In the genomic region with DNA sequence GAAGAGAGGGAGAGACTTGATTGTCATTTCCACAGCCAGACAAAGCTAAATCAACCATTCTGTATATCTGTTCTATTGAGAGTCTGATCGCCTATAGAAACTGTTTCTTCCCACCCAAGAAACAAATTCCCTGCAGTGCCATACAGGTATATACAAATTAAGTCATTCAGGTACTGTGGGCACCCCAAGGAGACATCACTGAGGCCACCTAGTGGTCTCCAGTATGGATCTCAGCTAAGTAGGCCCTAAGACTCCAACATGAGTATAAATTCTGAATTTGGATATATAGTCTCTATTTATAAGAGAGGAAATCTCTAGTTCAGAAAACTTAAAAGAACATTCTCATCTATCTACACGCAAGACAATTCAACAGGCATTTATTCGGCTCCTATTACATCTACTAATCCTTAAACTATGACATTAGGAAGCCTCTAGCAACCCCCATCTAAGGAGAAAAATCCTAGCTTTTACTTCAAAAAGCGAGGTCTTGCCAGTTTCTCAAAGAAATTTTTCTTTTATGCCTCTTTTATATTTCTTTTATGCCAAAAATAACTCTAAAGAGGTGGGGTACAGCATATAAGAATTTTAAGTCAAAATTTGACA, we compare ENCODE assay signal across 9 cellular contexts.
DNase-seq lines count a peak whose midpoint lies in the region; ATAC-seq, FAIRE-seq and TF ChIP-seq lines count a peak whose summit lies in the region.
"Had no signal": no experiment of that assay in that cellular context is flagged by ENCODE, and none has a peak within 500 bp of the region (broad histone marks: within the 10 kb centered on the region; RNA-seq: fewer than 3 reads in every experiment).

No MANE protein-coding gene starts in this region.

- no peak for ATAC-seq in HG02571 (IDR thresholded peaks at IDR 0.05; ENCODE audit: unreplicated experiment)
- no peak for ATAC-seq in HG03196 (IDR thresholded peaks at IDR 0.05; ENCODE audit: unreplicated experiment)
- no peak for ATAC-seq in GM21717 (IDR thresholded peaks at IDR 0.05; ENCODE audit: unreplicated experiment)

- 76% methylated on average over 4 of the region's 4 CpGs; no CpG with 5 or more reads in 1 of the 2 experiments for WGBS in H1 (ENCODE audit: extremely low coverage in 1 of 2, insufficient coverage in 1 of 2, insufficient read length in 1 of 2, insufficient replicate concordance in 2 of 2, low coverage in 1 of 2, low lambda C conversion rate in 2 of 2, missing lambda C conversion rate in 1 of 2), 2 experiments

- no peak overlapping the region for H3K4me3 Mint-ChIP-seq in CD4-positive, alpha-beta memory T cell
- H3K4me3 Mint-ChIP-seq: immature natural killer cell had no signal

- no peak for FAIRE-seq in H1 (lab: Jason Lieb, UNC)

- H3K4me3 ChIP-seq in CD4-positive, alpha-beta memory T cell (ENCODE audit: low read length in 2 of 2), result no peak overlapping the region
- H3K4me3 ChIP-seq in H1 (ENCODE audit: extremely low read depth in 1 of 4, insufficient read depth in 2 of 4, low read depth in 3 of 4, low read length in 4 of 4) (no peak overlapping the region), osteoblast (ENCODE audit: insufficient read depth, low read length) (no peak overlapping the region)

- TF ChIP-seq RAD21 in H1 (IDR thresholded peaks at IDR 0.05 in 1 of 2, conservative IDR thresholded peaks at IDR 0.05 in 1 of 2; ENCODE audit: low read depth in 2 of 2, low read length in 2 of 2), result peak; percentile 74 to 78

- no peak overlapping the region for H3K18ac ChIP-seq in H1 (ENCODE audit: extremely low read depth, low read length)

- H3K56ac ChIP-seq in H1 (replicated peaks; ENCODE audit: insufficient read length, low read depth, low read length), result no peak overlapping the region

- H3K79me2 ChIP-seq in H1 (ENCODE audit: control insufficient read depth in 1 of 2, insufficient read depth in 2 of 2, low read length in 2 of 2), result no peaks in the 10 kb centered on the region
- H3K79me2 ChIP-seq in osteoblast (ENCODE audit: insufficient read depth, low read length), result peaks cover 8% of the 10 kb centered on the region

- H3K36me3 Mint-ChIP-seq in CD4-positive, alpha-beta memory T cell, result peaks cover 31 to 59% of the 10 kb centered on the region in 2 donors

- H2AFZ ChIP-seq in H1 (ENCODE audit: low read length) (no peak overlapping the region), osteoblast (ENCODE audit: low read length) (no peak overlapping the region)

- no peaks in the 10 kb centered on the region for H3K27me3 Mint-ChIP-seq in CD4-positive, alpha-beta memory T cell

- H3K4me1 Mint-ChIP-seq in CD4-positive, alpha-beta memory T cell, result peaks cover 4 to 10% (median 6%) of the 10 kb centered on the region in 4 donors

- CTCF ChIA-PET in CD4-positive, alpha-beta memory T cell (lab: Charles Lee; ENCODE audit: partially characterized antibody), result interaction anchor here (0.8 to 3.0 kb wide), 15 partner anchors 10 to 228 kb away, joined by 3 to 15 read pairs (median 4); no protein-coding TSS in a partner anchor
- CTCF ChIA-PET in H1 (lab: Charles Lee; ENCODE audit: partially characterized antibody), result interaction anchor here (0.5 to 3.0 kb wide), 39 partner anchors 9 to 1096 kb away, joined by 3 to 20 read pairs (median 4); no protein-coding TSS in a partner anchor

- H3K4me2 ChIP-seq in H1 (ENCODE audit: insufficient read depth in 1 of 2, low read depth in 2 of 2, low read length in 2 of 2), result no peak overlapping the region
- no peak overlapping the region for H3K4me2 ChIP-seq in osteoblast (ENCODE audit: insufficient read depth, low read length)

- no peak overlapping the region for H3K27ac ChIP-seq in CD4-positive, alpha-beta memory T cell (ENCODE audit: low read depth, low read length)
- no peak overlapping the region for H3K27ac ChIP-seq in H1 (ENCODE audit: low read depth, low read length)
- peak overlapping the region; percentile 79 for H3K27ac ChIP-seq in osteoblast (ENCODE audit: low read depth, low read length)

- H2BK120ac ChIP-seq in H1 (replicated peaks; ENCODE audit: low read depth, low read length), result no peak overlapping the region

- no peaks in the 10 kb centered on the region for H3K4me1 ChIP-seq in CD4-positive, alpha-beta memory T cell (ENCODE audit: insufficient read depth, low read length)
- H3K4me1 ChIP-seq in H1 (replicated peaks in 1 of 4; ENCODE audit: control insufficient read depth in 3 of 4, insufficient read depth in 4 of 4, low read length in 3 of 4) (peaks cover 3 to 11% (median 5%) of the 10 kb centered on the region in 4 experiments; a peak in 5 of 7 replicates), osteoblast (ENCODE audit: insufficient read depth, low read length) (peaks cover 48% of the 10 kb centered on the region)

- H2AK5ac ChIP-seq in H1 (ENCODE audit: low read depth, low read length), result no peak overlapping the region

- H3K9me3 ChIP-seq in CD4-positive, alpha-beta memory T cell (ENCODE audit: control insufficient read depth in 1 of 2, low read length in 2 of 2), result no peaks in the 10 kb centered on the region
- H3K9me3 ChIP-seq in H1 (ENCODE audit: insufficient read depth in 2 of 2, low read depth in 1 of 2, low read length in 1 of 2) (no peaks in the 10 kb centered on the region), osteoblast (ENCODE audit: low read depth, low read length) (no peaks in the 10 kb centered on the region)

- H4K91ac ChIP-seq in H1 (replicated peaks; ENCODE audit: insufficient read length, low read length), result no peak overlapping the region

- no peak overlapping the region for H2BK20ac ChIP-seq in H1 (ENCODE audit: low read length)

- H3K27me3 ChIP-seq in CD4-positive, alpha-beta memory T cell (ENCODE audit: insufficient read depth, low read length), result no peaks in the 10 kb centered on the region
- H3K27me3 ChIP-seq in H1 (replicated peaks in 1 of 4; ENCODE audit: control insufficient read depth in 3 of 4, extremely low read depth in 1 of 4, insufficient read depth in 3 of 4, low read length in 3 of 4) (no peaks in the 10 kb centered on the region), osteoblast (ENCODE audit: insufficient read depth, low read length) (no peaks in the 10 kb centered on the region)

- peak; percentile 23 to 73 (median 71) for TF ChIP-seq CTCF in H1 (IDR thresholded peaks at IDR 0.05; ENCODE audit: control extremely low read depth in 1 of 3, insufficient read depth in 1 of 3, low read depth in 1 of 3, low read length in 3 of 3)
- TF ChIP-seq CTCF in osteoblast (IDR thresholded peaks at IDR 0.05; ENCODE audit: extremely low read depth, low read depth, low read length), result peak; percentile 71

- H3K23ac ChIP-seq in H1 (ENCODE audit: insufficient read length), result no peak overlapping the region

- POLR2A ChIA-PET in CD4-positive, alpha-beta memory T cell (lab: Charles Lee; ENCODE audit: partially characterized antibody), result no interaction called here
- POLR2A ChIA-PET in H1 (lab: Charles Lee; ENCODE audit: partially characterized antibody), result interaction anchor here (0.6 to 1.1 kb wide), 3 partner anchors 10 to 89 kb away, joined by 3 read pairs; no protein-coding TSS in a partner anchor

- no peak overlapping the region for H3K9ac ChIP-seq in H1 (replicated peaks in 1 of 4; ENCODE audit: extremely low read depth in 1 of 4, low read depth in 3 of 4, low read length in 3 of 4)

- H3K4ac ChIP-seq in H1 (replicated peaks; ENCODE audit: insufficient read length, low read depth, low read length), result no peak overlapping the region

- no peak overlapping the region for H3K27ac Mint-ChIP-seq in CD4-positive, alpha-beta memory T cell

- H4K20me1 ChIP-seq in H1 (replicated peaks in 1 of 2; ENCODE audit: control insufficient read depth in 1 of 2, insufficient read depth in 2 of 2, low read length in 2 of 2), result peaks cover 0 to 2% of the 10 kb centered on the region in 2 experiments
- peaks cover 9% of the 10 kb centered on the region for H4K20me1 ChIP-seq in osteoblast (ENCODE audit: insufficient read depth, low read length)

- H2BK5ac ChIP-seq in H1 (ENCODE audit: low read depth, low read length), result no peak overlapping the region

- TF ChIP-seq POLR2A in H1 (IDR thresholded peaks at IDR 0.05; ENCODE audit: control extremely low read depth in 1 of 2, low read depth in 2 of 2, low read length in 2 of 2), result no peak

- no peaks in the 10 kb centered on the region for H3K23me2 ChIP-seq in H1 (ENCODE audit: low read depth, low read length)

- peaks cover 39% of the 10 kb centered on the region for H3K36me3 ChIP-seq in CD4-positive, alpha-beta memory T cell (ENCODE audit: insufficient read depth, low read length)
- H3K36me3 ChIP-seq in H1 (ENCODE audit: control insufficient read depth in 2 of 4, insufficient read depth in 4 of 4, low read length in 3 of 4) (peaks cover 3 to 10% (median 5%) of the 10 kb centered on the region in 4 experiments; a peak in 3 of 8 replicates), osteoblast (ENCODE audit: insufficient read depth, low read length) (peaks cover 29% of the 10 kb centered on the region)

- H3K14ac ChIP-seq in H1 (ENCODE audit: insufficient read length), result no peak overlapping the region

- H2BK15ac ChIP-seq in H1 (ENCODE audit: low read length), result no peak overlapping the region

- H4K8ac ChIP-seq in H1 (ENCODE audit: extremely low read depth, insufficient read depth, low read length), result no peak overlapping the region

- no peaks in the 10 kb centered on the region for H3K9me3 Mint-ChIP-seq in CD4-positive, alpha-beta memory T cell
- H3K9me3 Mint-ChIP-seq: immature natural killer cell had no signal

- TF ChIP-seq EP300 in H1 (IDR thresholded peaks at IDR 0.05; ENCODE audit: borderline replicate concordance in 1 of 2, low read depth in 2 of 2, low read length in 2 of 2), result no peak

- DNase-seq in CD4-positive, alpha-beta memory T cell, result peak in 4 of 5 donors; percentile 22 to 32 (median 27)
- peak; percentile 19 for DNase-seq in H4 (ENCODE audit: low spot score)
- peak; percentile 11 to 12 for DNase-seq in SHP77 (lab: John Stamatoyannopoulos, UW)
- no peak for DNase-seq in H1 (ENCODE audit: low read depth in 1 of 2, low spot score in 2 of 2)
- no peak for DNase-seq in osteoblast (ENCODE audit: insufficient read length, low spot score, missing footprints)

- no peak overlapping the region for H2BK12ac ChIP-seq in H1 (ENCODE audit: low read depth, low read length)

- no peaks in the 10 kb centered on the region for H3K79me1 ChIP-seq in H1 (ENCODE audit: low read depth, low read length)

- H4K5ac ChIP-seq in H1 (ENCODE audit: insufficient read length, low read depth, low read length), result no peak overlapping the region

- intact Hi-C loops in CD4-positive, alpha-beta memory T cell (cut with micrococcal nuclease), result loop anchor here (1.0 kb wide), 3 partner anchors 112 to 227 kb away; no protein-coding TSS in a partner anchor

TF ChIP-seq in H1, 55 proteins besides CTCF, POLR2A, EP300 and RAD21 (continues in another document):
- TF ChIP-seq YY1 (IDR thresholded peaks at IDR 0.05; ENCODE audit: low read depth, low read length) (no peak), POLR2AphosphoS5 (IDR thresholded peaks at IDR 0.05; ENCODE audit: low read depth, low read length) (no peak), MAFK (IDR thresholded peaks at IDR 0.05; ENCODE audit: low read depth, low read length) (no peak), BACH1 (IDR thresholded peaks at IDR 0.05; ENCODE audit: low read length) (no peak), SP2 (IDR thresholded peaks at IDR 0.05; ENCODE audit: low read length) (no peak), CREB1 (IDR thresholded peaks at IDR 0.05) (no peak), JUN (IDR thresholded peaks at IDR 0.05; ENCODE audit: low read depth, low read length) (no peak), SIX5 (IDR thresholded peaks at IDR 0.05; ENCODE audit: low read depth, low read length) (no peak), SP4 (IDR thresholded peaks at IDR 0.05; ENCODE audit: low read length) (no peak)

Comparison
In these comparisons a context has a peak if more than half of its experiments do, and no peak if none do; other contexts are left out.
1. DNase-seq: peak in CD4-positive, alpha-beta memory T cell (4 of 5), H4 (single experiment) and SHP77 (2 of 2); none in H1 (0 of 2) and osteoblast (single experiment).